ENCODE assay signal across 8 cellular contexts in genomic region chr22:23956301-23956900, GRCh38. TPM values are rescaled to one million over a fixed set of nuclear protein-coding genes. Genes with fewer than 3 reads are reported as not detected.
A peak's percentile ranks its signal among the peaks of the same experiment; 100 is the strongest.
DNase-seq lines count a peak whose midpoint lies in the region; ATAC-seq and TF ChIP-seq lines count a peak whose summit lies in the region.
"Not testable (repeated sequence)": the region's sequence is repeated elsewhere in the genome, so short reads cannot be mapped to it uniquely, and the experiment has no call there.

No MANE protein-coding gene starts in this region.

- not testable (repeated sequence) for H3K27me3 ChIP-seq in endodermal cell (ENCODE audit: control insufficient read depth, insufficient read depth, low read length, poor library complexity, severe bottlenecking); vagina
- H3K27me3 ChIP-seq in spleen (replicated peaks in 1 of 7): peaks cover 0 to 15% (median 0%) of the 10 kb centered on the region in 7 donors

- TF ChIP-seq CTCF in GM10266 (IDR thresholded peaks at IDR 0.05; ENCODE audit: control insufficient read depth, insufficient read depth, low read depth, missing control alignments) (peak; percentile 93), endodermal cell (conservative IDR thresholded peaks at IDR 0.05) (peak; percentile 88), spleen (IDR thresholded peaks at IDR 0.05 in 8 of 11, conservative IDR thresholded peaks at IDR 0.05 in 3 of 11) (peak; percentile 81 to 93 (median 88)), vagina (IDR thresholded peaks at IDR 0.05) (peak; percentile 58 to 93 (median 90))

- not testable (repeated sequence) for H3K36me3 ChIP-seq in endodermal cell (ENCODE audit: control insufficient read depth, insufficient read depth, low read length); spleen; vagina

- not testable (repeated sequence) for H3K4me3 ChIP-seq in endodermal cell (ENCODE audit: low read length); spleen; vagina

- not testable (repeated sequence) for H3K27ac ChIP-seq in endodermal cell (ENCODE audit: low read depth, low read length); spleen; vagina

- TF ChIP-seq POLR2A in spleen (IDR thresholded peaks at IDR 0.05); vagina (IDR thresholded peaks at IDR 0.05): not testable (repeated sequence)

- H3K4me3 Mint-ChIP-seq in activated T-cell treated with anti-CD3 and anti-CD28 coated beads, Interleukin-2, amount 50 U/mL, for 4 hours: not testable (repeated sequence)
- H3K4me3 Mint-ChIP-seq in endodermal cell: peak overlapping the region; percentile 14

- H3K36me3 Mint-ChIP-seq in activated T-cell treated with anti-CD3 and anti-CD28 coated beads, Interleukin-2, amount 50 U/mL, for 4 hours (ENCODE audit: insufficient read depth); endodermal cell (ENCODE audit: low read depth): not testable (repeated sequence)

- not testable (repeated sequence) for H3K4me1 Mint-ChIP-seq in activated T-cell treated with anti-CD3 and anti-CD28 coated beads, Interleukin-2, amount 50 U/mL, for 4 hours (ENCODE audit: low read depth); endodermal cell

- not testable (repeated sequence) for H3K9me3 Mint-ChIP-seq in activated T-cell treated with anti-CD3 and anti-CD28 coated beads, Interleukin-2, amount 50 U/mL, for 4 hours; endodermal cell

- not testable (repeated sequence) for H3K4me1 ChIP-seq in endodermal cell (ENCODE audit: control insufficient read depth, insufficient read depth, low read length); spleen; vagina

- H3K27ac Mint-ChIP-seq in endodermal cell: peak overlapping the region; percentile 93

- 20 to 23% methylated on average over 1 to 12 of the region's 12 CpGs for WGBS in endodermal cell (ENCODE audit: insufficient coverage in 1 of 2, insufficient read length in 1 of 2), 2 experiments
- 25 to 41% (median 33%) methylated on average over 12 of the region's 12 CpGs for WGBS in spleen, 5 donors

- peak; percentile 91 to 94 for ATAC-seq in activated T-cell treated with anti-CD3 and anti-CD28 coated beads, Interleukin-2, amount 50 U/mL, for 4 hours

- H3K9ac ChIP-seq in endodermal cell (ENCODE audit: extremely low read depth, low read length, poor library complexity, severe bottlenecking): not testable (repeated sequence)

- not testable (repeated sequence) for H3K9me3 ChIP-seq in endodermal cell (ENCODE audit: control insufficient read depth, low read length); spleen; vagina

- intact Hi-C loops in spleen (cut with DNase I; ENCODE audit: low total_unique reads); vagina (cut with DNase I): not testable (repeated sequence)

- H3K27me3 Mint-ChIP-seq in activated T-cell treated with anti-CD3 and anti-CD28 coated beads, Interleukin-2, amount 50 U/mL, for 4 hours (ENCODE audit: low read depth); endodermal cell (ENCODE audit: insufficient read depth): not testable (repeated sequence)

- DNase-seq in GM10266 (ENCODE audit: extremely low spot score): peak; percentile 66
- peak; percentile 90 for DNase-seq in NAMALWA (ENCODE audit: low spot score)
- peak; percentile 73 for DNase-seq in SK-N-DZ (ENCODE audit: low spot score)
- peak; percentile 73 for DNase-seq in activated T-cell treated with anti-CD3 and anti-CD28 coated beads, Interleukin-2, amount 50 U/mL, for 4 hours
- peak; percentile 97 for DNase-seq in endodermal cell
- peak; percentile 92 for DNase-seq in left kidney (ENCODE audit: low read depth, low spot score)
- peak; percentile 76 for DNase-seq in spleen
- DNase-seq in vagina (ENCODE audit: extremely low spot score in 2 of 2): not testable (repeated sequence)

RNA-seq across cellular contexts. Expression of gene GSTT2B, which starts 4.6 kb away (rescaled TPM):
- polyA plus RNA-seq in SK-N-DZ (2014; cell fraction: cytosol; rRNA removed): 20.0 and 22.4 TPM in 2 replicates
- polyA plus RNA-seq in SK-N-DZ (2014; cell fraction: nucleus; rRNA removed): 26.0 and 28.3 TPM in 2 replicates
- not detected for total RNA-seq in activated T-cell treated with anti-CD3 and anti-CD28 coated beads, Interleukin-2, amount 50 U/mL, for 4 hours
- total RNA-seq in endodermal cell: 1 to 10 TPM; 3.7 to 4.4 TPM
- 8.2 TPM for polyA plus RNA-seq in endodermal cell (2013, experiment 1 of 2)
- polyA plus RNA-seq in endodermal cell (2013, experiment 2 of 2): 5.1 TPM
- total RNA-seq in spleen: 10 to 100 TPM in 1 of 7 donors, 1 to 10 TPM in 6; 2.0 to 11.6 (median 3.7) TPM
- polyA plus RNA-seq in spleen: 10 to 100 TPM in 1 of 3 donors, 1 to 10 TPM in 2; 4.7 to 11.6 (median 6.6) TPM
- total RNA-seq in vagina: not detected

RNA-seq across cellular contexts. Expression of gene DDTL, which starts 10.3 kb away (rescaled TPM):
- polyA plus RNA-seq in SK-N-DZ (2014; cell fraction: cytosol; rRNA removed): 4.7 and 12.5 TPM in 2 replicates
- polyA plus RNA-seq in SK-N-DZ (2014; cell fraction: nucleus; rRNA removed): 5.6 and 10.7 TPM in 2 replicates
- total RNA-seq in activated T-cell treated with anti-CD3 and anti-CD28 coated beads, Interleukin-2, amount 50 U/mL, for 4 hours: 1 to 10 TPM in 2 of 3 donors, not detected in 1; 2.2 to 3.0 TPM
- 1 to 10 TPM in 1 of 2 donors, not detected in 1; 1.2 TPM for total RNA-seq in endodermal cell
- polyA plus RNA-seq in endodermal cell (2013, experiment 1 of 2): 0.61 TPM
- 1.1 TPM for polyA plus RNA-seq in endodermal cell (2013, experiment 2 of 2)
- 1 to 10 TPM in 6 of 7 donors, not detected in 1; 2.3 to 5.0 (median 2.3) TPM for total RNA-seq in spleen
- 1 to 10 TPM; 1.0 to 3.0 (median 1.5) TPM for polyA plus RNA-seq in spleen
- not detected for total RNA-seq in vagina

RNA-seq across cellular contexts. Expression of gene DDT, which starts 17.8 kb away (rescaled TPM):
- 139 and 205 TPM in 2 replicates for polyA plus RNA-seq in SK-N-DZ (2014; cell fraction: cytosol; rRNA removed)
- polyA plus RNA-seq in SK-N-DZ (2014; cell fraction: nucleus; rRNA removed): 187 TPM in 2 replicates
- total RNA-seq in activated T-cell treated with anti-CD3 and anti-CD28 coated beads, Interleukin-2, amount 50 U/mL, for 4 hours: 100 to 1,000 TPM in 1 of 3 donors, 10 to 100 TPM in 2; 74.2 to 107 (median 85.1) TPM
- total RNA-seq in endodermal cell: 100 to 1,000 TPM; 117 to 164 TPM
- 87.2 TPM for polyA plus RNA-seq in endodermal cell (2013, experiment 1 of 2)
- polyA plus RNA-seq in endodermal cell (2013, experiment 2 of 2): 80.7 TPM
- 100 to 1,000 TPM in 1 of 7 donors, 10 to 100 TPM in 6; 63.4 to 112 (median 67.8) TPM for total RNA-seq in spleen
- polyA plus RNA-seq in spleen: 100 to 1,000 TPM; 138 to 224 (median 154) TPM
- total RNA-seq in vagina: 167 TPM

RNA-seq across cellular contexts. Expression of gene GSTT2, which starts 23.5 kb away (rescaled TPM):
- polyA plus RNA-seq in SK-N-DZ (2014; cell fraction: cytosol; rRNA removed): 3.8 and 5.7 TPM in 2 replicates
- polyA plus RNA-seq in SK-N-DZ (2014; cell fraction: nucleus; rRNA removed): 3.6 and 4.6 TPM in 2 replicates
- not detected for total RNA-seq in activated T-cell treated with anti-CD3 and anti-CD28 coated beads, Interleukin-2, amount 50 U/mL, for 4 hours
- total RNA-seq in endodermal cell (1 to 10 TPM in 1 of 2 donors, under 1 TPM in 1; 0.51 to 3.7 TPM), spleen (under 1 TPM in 2 of 7 donors, not detected in 5; 0.44 to 0.95 TPM), vagina (not detected)
- polyA plus RNA-seq in endodermal cell (2013, experiment 1 of 2): 1.5 TPM
- 1.9 TPM for polyA plus RNA-seq in endodermal cell (2013, experiment 2 of 2)
- polyA plus RNA-seq in spleen: 1 to 10 TPM in 1 of 3 donors, under 1 TPM in 2; 0.16 to 1.3 (median 0.41) TPM

RNA-seq across cellular contexts. Expression of gene GSTT4, which starts 48.9 kb away (rescaled TPM):
- polyA plus RNA-seq in SK-N-DZ (2014; cell fraction: cytosol; rRNA removed): not detected in 2 replicates
- polyA plus RNA-seq in SK-N-DZ (2014; cell fraction: nucleus; rRNA removed): not detected in 2 replicates
- total RNA-seq in activated T-cell treated with anti-CD3 and anti-CD28 coated beads, Interleukin-2, amount 50 U/mL, for 4 hours: not detected
- total RNA-seq in endodermal cell: not detected
- polyA plus RNA-seq in endodermal cell (2013, experiment 1 of 2): not detected
- not detected for polyA plus RNA-seq in endodermal cell (2013, experiment 2 of 2)
- total RNA-seq in spleen: not detected
- polyA plus RNA-seq in spleen: not detected
- total RNA-seq in vagina: not detected
